12 cellular contexts compared by ENCODE assay signal in genomic region chr1:201266774-201267173, GRCh38. TPM values are rescaled to one million over a fixed set of nuclear protein-coding genes. Genes with fewer than 3 reads are reported as not detected.
DNase-seq lines count a peak whose midpoint lies in the region; ATAC-seq and FAIRE-seq lines count a peak whose summit lies in the region.
"Had no signal": no experiment of that assay in that cellular context is flagged by ENCODE, and none has a peak within 500 bp of the region (broad histone marks: within the 10 kb centered on the region; RNA-seq: fewer than 3 reads in every experiment).

No MANE protein-coding gene starts in this region.

- no peak for ATAC-seq in activated T-helper 17 cell treated with anti-CD3 and anti-CD28 coated beads, Interleukin-2, amount 50 U/mL, for 72 hours (replicated peaks)
- no peak for ATAC-seq in HG02571 (IDR thresholded peaks at IDR 0.05; ENCODE audit: unreplicated experiment)
- no peak for ATAC-seq in GM21576 (IDR thresholded peaks at IDR 0.05; ENCODE audit: unreplicated experiment)
- ATAC-seq: effector memory CD8-positive, alpha-beta T cell had no signal

- in situ Hi-C loops in SK-MEL-5 (cut with HindIII; ENCODE audit: low pct_unique_long_range_greater_than_20kb, low sequenced_read_pairs) = no loop called here

- POLR2A ChIA-PET in activated CD4-positive, alpha-beta memory T cell treated with anti-CD3 and anti-CD28 coated beads for 36 hours (lab: Charles Lee) = interaction anchor here (0.7 kb wide), 1 partner anchor 83 kb away, joined by 4 read pairs; no protein-coding TSS in a partner anchor
- POLR2A ChIA-PET in activated CD4-positive, alpha-beta memory T cell treated with anti-CD3 and anti-CD28 coated beads, Interleukin-2, amount 10 ng/mL, durations not matched to agents 7 days and 5 days (lab: Charles Lee) = no interaction called here

- no peak overlapping the region for H3K4me3 Mint-ChIP-seq in activated CD4-positive, alpha-beta memory T cell treated with anti-CD3 and anti-CD28 coated beads for 36 hours
- no peak overlapping the region for H3K4me3 Mint-ChIP-seq in activated CD4-positive, alpha-beta memory T cell treated with anti-CD3 and anti-CD28 coated beads, Interleukin-2, amount 10 ng/mL, durations not matched to agents 7 days and 5 days
- no peak overlapping the region for H3K4me3 Mint-ChIP-seq in activated T-helper 17 cell treated with anti-CD3 and anti-CD28 coated beads, Interleukin-2, amount 50 U/mL, for 72 hours
- H3K4me3 Mint-ChIP-seq: CD14-positive monocyte; effector memory CD8-positive, alpha-beta T cell; naive B cell had no signal

- no peaks in the 10 kb centered on the region for H3K9me3 Mint-ChIP-seq in activated CD4-positive, alpha-beta memory T cell treated with anti-CD3 and anti-CD28 coated beads for 36 hours
- no peaks in the 10 kb centered on the region for H3K9me3 Mint-ChIP-seq in activated CD4-positive, alpha-beta memory T cell treated with anti-CD3 and anti-CD28 coated beads, Interleukin-2, amount 10 ng/mL, durations not matched to agents 7 days and 5 days
- no peaks in the 10 kb centered on the region for H3K9me3 Mint-ChIP-seq in activated T-helper 17 cell treated with anti-CD3 and anti-CD28 coated beads, Interleukin-2, amount 50 U/mL, for 72 hours
- H3K9me3 Mint-ChIP-seq: CD14-positive monocyte; effector memory CD8-positive, alpha-beta T cell; naive B cell had no signal

- no peaks in the 10 kb centered on the region for H3K4me1 Mint-ChIP-seq in activated CD4-positive, alpha-beta memory T cell treated with anti-CD3 and anti-CD28 coated beads for 36 hours (ENCODE audit: low read depth)
- no peaks in the 10 kb centered on the region for H3K4me1 Mint-ChIP-seq in activated CD4-positive, alpha-beta memory T cell treated with anti-CD3 and anti-CD28 coated beads, Interleukin-2, amount 10 ng/mL, durations not matched to agents 7 days and 5 days
- H3K4me1 Mint-ChIP-seq in activated T-helper 17 cell treated with anti-CD3 and anti-CD28 coated beads, Interleukin-2, amount 50 U/mL, for 72 hours = no peaks in the 10 kb centered on the region
- H3K4me1 Mint-ChIP-seq: naive B cell had no signal

- DNase-seq in activated CD4-positive, alpha-beta memory T cell treated with anti-CD3 and anti-CD28 coated beads for 36 hours = peak; percentile 1
- no peak for DNase-seq in activated CD4-positive, alpha-beta memory T cell treated with anti-CD3 and anti-CD28 coated beads, Interleukin-2, amount 10 ng/mL, durations not matched to agents 7 days and 5 days
- DNase-seq in SK-MEL-5 (ENCODE audit: low read depth, low spot score) (peak; percentile 21), fibroblast of peridontal ligament (ENCODE audit: extremely low read depth) (peak; percentile 94), urothelium cell line (ENCODE audit: low spot score) (peak; percentile 75)
- DNase-seq: activated CD8-positive, alpha-beta memory T cell treated with anti-CD3 and anti-CD28 coated beads, Interleukin-2, amount 50 U/mL, for 4 hours; effector memory CD8-positive, alpha-beta T cell; naive B cell had no signal

- CTCF ChIA-PET in activated CD4-positive, alpha-beta memory T cell treated with anti-CD3 and anti-CD28 coated beads for 36 hours (lab: Charles Lee) = interaction anchor here (1.4 kb wide), 1 partner anchor 13 kb away, joined by 5 read pairs; no protein-coding TSS in a partner anchor
- CTCF ChIA-PET in activated CD4-positive, alpha-beta memory T cell treated with anti-CD3 and anti-CD28 coated beads, Interleukin-2, amount 10 ng/mL, durations not matched to agents 7 days and 5 days (lab: Charles Lee) = interaction anchor here (1.6 kb wide), 1 partner anchor 13 kb away, joined by 7 read pairs; no protein-coding TSS in a partner anchor

- no peak for FAIRE-seq in urothelium cell line (lab: Jason Lieb, UNC)

- intact Hi-C loops in activated CD4-positive, alpha-beta memory T cell treated with anti-CD3 and anti-CD28 coated beads for 36 hours (cut with micrococcal nuclease) = no loop called here

- no peaks in the 10 kb centered on the region for H3K36me3 Mint-ChIP-seq in activated CD4-positive, alpha-beta memory T cell treated with anti-CD3 and anti-CD28 coated beads for 36 hours
- H3K36me3 Mint-ChIP-seq in activated CD4-positive, alpha-beta memory T cell treated with anti-CD3 and anti-CD28 coated beads, Interleukin-2, amount 10 ng/mL, durations not matched to agents 7 days and 5 days (ENCODE audit: low read depth) = no peaks in the 10 kb centered on the region
- no peaks in the 10 kb centered on the region for H3K36me3 Mint-ChIP-seq in activated T-helper 17 cell treated with anti-CD3 and anti-CD28 coated beads, Interleukin-2, amount 50 U/mL, for 72 hours (ENCODE audit: low read depth)
- H3K36me3 Mint-ChIP-seq: CD14-positive monocyte, naive B cell had no signal

- no peak overlapping the region for H3K27ac Mint-ChIP-seq in activated CD4-positive, alpha-beta memory T cell treated with anti-CD3 and anti-CD28 coated beads for 36 hours
- H3K27ac Mint-ChIP-seq in activated CD4-positive, alpha-beta memory T cell treated with anti-CD3 and anti-CD28 coated beads, Interleukin-2, amount 10 ng/mL, durations not matched to agents 7 days and 5 days = no peak overlapping the region
- no peak overlapping the region for H3K27ac Mint-ChIP-seq in activated T-helper 17 cell treated with anti-CD3 and anti-CD28 coated beads, Interleukin-2, amount 50 U/mL, for 72 hours
- H3K27ac Mint-ChIP-seq: effector memory CD8-positive, alpha-beta T cell had no signal

- peaks cover 33% of the 10 kb centered on the region for H3K27me3 Mint-ChIP-seq in activated CD4-positive, alpha-beta memory T cell treated with anti-CD3 and anti-CD28 coated beads for 36 hours
- peaks cover 28% of the 10 kb centered on the region for H3K27me3 Mint-ChIP-seq in activated CD4-positive, alpha-beta memory T cell treated with anti-CD3 and anti-CD28 coated beads, Interleukin-2, amount 10 ng/mL, durations not matched to agents 7 days and 5 days
- peaks cover 30% of the 10 kb centered on the region for H3K27me3 Mint-ChIP-seq in activated T-helper 17 cell treated with anti-CD3 and anti-CD28 coated beads, Interleukin-2, amount 50 U/mL, for 72 hours

RNA-seq across cellular contexts. Expression of gene PKP1, which starts 16.5 kb away (rescaled TPM):
- total RNA-seq in activated CD4-positive, alpha-beta memory T cell treated with anti-CD3 and anti-CD28 coated beads for 36 hours = not detected
- not detected for total RNA-seq in activated CD4-positive, alpha-beta memory T cell treated with anti-CD3 and anti-CD28 coated beads, Interleukin-2, amount 10 ng/mL, durations not matched to agents 7 days and 5 days
- not detected in 2 replicates for total RNA-seq in SK-MEL-5 (2014; rRNA removed; shearing (Covaris generic))
- polyA plus RNA-seq in SK-MEL-5 (2015; cell fraction: cytosol; rRNA removed) = not detected in 2 replicates
- polyA plus RNA-seq in SK-MEL-5 (2015; cell fraction: nucleus; rRNA removed) = not detected in 2 replicates
- not detected for total RNA-seq in activated T-helper 17 cell treated with anti-CD3 and anti-CD28 coated beads, Interleukin-2, amount 50 U/mL, for 72 hours
- polyA plus RNA-seq: CD14-positive monocyte had no signal
